In the genomic region with DNA sequence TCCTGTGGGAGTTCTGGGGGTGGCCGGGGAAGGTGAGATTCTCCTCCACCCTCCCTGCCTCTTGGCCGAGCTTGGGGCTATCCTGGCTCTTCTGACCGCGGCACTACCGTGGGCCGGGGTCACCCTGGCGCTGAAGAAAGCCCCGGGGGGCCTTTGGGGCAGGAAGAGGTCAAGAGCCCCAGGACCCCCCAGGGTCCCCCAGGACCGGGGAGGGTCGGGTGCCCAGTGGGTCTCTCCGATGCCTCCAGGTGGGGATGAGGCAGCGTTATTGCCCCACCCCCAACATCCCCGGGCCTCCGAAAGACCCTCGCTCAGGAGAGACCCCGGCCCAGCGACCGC, we compare ENCODE assay signal across 2 cellular contexts.
TF ChIP-seq lines count a peak whose summit lies in the region.

No MANE protein-coding gene starts in this region.

TF ChIP-seq in GM23338, 12 proteins besides CTCF, POLR2A, EP300 and RAD21:
- TF ChIP-seq STAT1 (IDR thresholded peaks at IDR 0.05; ENCODE audit: unreplicated experiment) = no peak

TF ChIP-seq in WTC11, 78 proteins besides CTCF, POLR2A, EP300 and RAD21:
- TF ChIP-seq, protein P1, sequence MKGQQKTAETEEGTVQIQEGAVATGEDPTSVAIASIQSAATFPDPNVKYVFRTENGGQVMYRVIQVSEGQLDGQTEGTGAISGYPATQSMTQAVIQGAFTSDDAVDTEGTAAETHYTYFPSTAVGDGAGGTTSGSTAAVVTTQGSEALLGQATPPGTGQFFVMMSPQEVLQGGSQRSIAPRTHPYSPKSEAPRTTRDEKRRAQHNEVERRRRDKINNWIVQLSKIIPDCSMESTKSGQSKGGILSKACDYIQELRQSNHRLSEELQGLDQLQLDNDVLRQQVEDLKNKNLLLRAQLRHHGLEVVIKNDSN (CRISPR knock-in tag; IDR thresholded peaks at IDR 0.05) = no peak
- TF ChIP-seq ZNF317 (CRISPR knock-in tag; IDR thresholded peaks at IDR 0.05; ENCODE audit: borderline replicate concordance, low read depth) (no peak), PRRX2 (CRISPR knock-in tag; IDR thresholded peaks at IDR 0.05) (no peak), ZNF423 (CRISPR knock-in tag; IDR thresholded peaks at IDR 0.05) (no peak)
